In the genomic region with DNA sequence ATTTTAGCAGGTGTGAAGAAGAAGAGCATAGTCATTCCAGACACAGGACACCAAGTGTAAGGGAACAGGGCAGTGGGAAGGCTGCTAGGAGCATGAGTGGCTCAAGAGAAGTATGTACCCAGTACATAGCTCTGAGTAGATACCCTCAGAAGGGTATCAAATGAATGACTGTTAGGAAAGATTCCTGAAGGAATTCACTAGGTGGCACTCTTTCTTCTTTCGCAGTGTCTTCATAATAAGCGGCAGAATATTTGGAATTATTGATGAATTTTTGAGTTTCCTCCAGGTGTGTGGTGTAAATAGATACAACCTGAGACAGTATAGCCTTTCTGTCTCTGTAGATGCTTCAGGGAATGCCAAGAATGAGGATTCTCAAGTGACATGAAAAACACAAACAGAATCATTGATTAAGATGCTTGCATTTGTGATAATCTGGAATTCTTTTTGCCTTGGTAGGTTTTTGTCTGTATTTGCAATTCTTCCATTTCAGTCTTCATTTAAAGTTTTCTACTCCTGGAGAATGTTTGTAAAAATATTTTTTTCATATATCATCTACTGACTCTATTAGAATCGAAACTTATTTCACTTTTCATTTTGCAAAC, we compare ENCODE assay signal across 9 cellular contexts.
A peak's percentile ranks its signal among the peaks of the same experiment; 100 is the strongest.
DNase-seq lines count a peak whose midpoint lies in the region; ATAC-seq and TF ChIP-seq lines count a peak whose summit lies in the region.
"Had no signal": no experiment of that assay in that cellular context is flagged by ENCODE, and none has a peak within 500 bp of the region (broad histone marks: within the 10 kb centered on the region; RNA-seq: fewer than 3 reads in every experiment).

No MANE protein-coding gene starts in this region.

- H3K27ac ChIP-seq in KMS-11 (no peak overlapping the region), tibial nerve (no peak overlapping the region)
- H3K27ac ChIP-seq in CD4-positive, alpha-beta memory T cell (ENCODE audit: low read depth, low read length): no peak overlapping the region

- DNase-seq in EL: peak; percentile 14
- DNase-seq in astrocyte of the hippocampus (ENCODE audit: low read depth, low spot score): peak; percentile 22
- DNase-seq in middle frontal gyrus (ENCODE audit: extremely low spot score, low spot score): peak; percentile 8
- no peak for DNase-seq in tibial nerve (ENCODE audit: low spot score in 2 of 2)
- DNase-seq in SK-N-DZ (ENCODE audit: low spot score): no peak
- no peak for DNase-seq in CD4-positive, alpha-beta memory T cell
- DNase-seq: activated CD4-positive, alpha-beta memory T cell treated with anti-CD3 and anti-CD28 coated beads, Interleukin-2, amount 10 ng/mL, durations not matched to agents 7 days and 5 days had no signal

- no peaks in the 10 kb centered on the region for H3K4me1 ChIP-seq in KMS-11 (ENCODE audit: low read depth, poor library complexity, severe bottlenecking)
- H3K4me1 ChIP-seq in tibial nerve: no peaks in the 10 kb centered on the region
- H3K4me1 ChIP-seq in CD4-positive, alpha-beta memory T cell (ENCODE audit: insufficient read depth, low read length): no peaks in the 10 kb centered on the region

- no peak overlapping the region for H3K4me2 ChIP-seq in KMS-11

- no peaks in the 10 kb centered on the region for H3K27me3 Mint-ChIP-seq in CD4-positive, alpha-beta memory T cell
- H3K27me3 Mint-ChIP-seq: activated CD4-positive, alpha-beta memory T cell treated with anti-CD3 and anti-CD28 coated beads, Interleukin-2, amount 10 ng/mL, durations not matched to agents 7 days and 5 days had no signal

- no peak overlapping the region for H2AFZ ChIP-seq in KMS-11 (ENCODE audit: low read depth)

- TF ChIP-seq CTCF in KMS-11 (conservative IDR thresholded peaks at IDR 0.05; ENCODE audit: low read depth, low read length): 0 out of 2 replicates have a peak, but pooled peaks have one; percentile 17
- peak in 1 of 5 experiments; percentile 10 for TF ChIP-seq CTCF in tibial nerve (IDR thresholded peaks at IDR 0.05)

- intact Hi-C loops in CD4-positive, alpha-beta memory T cell (cut with micrococcal nuclease): no loop called here

- H4K20me1 ChIP-seq in KMS-11 (ENCODE audit: insufficient read depth): no peaks in the 10 kb centered on the region

- H3K27me3 ChIP-seq in KMS-11 (ENCODE audit: insufficient read depth, low read depth): no peaks in the 10 kb centered on the region
- no peaks in the 10 kb centered on the region for H3K27me3 ChIP-seq in tibial nerve
- H3K27me3 ChIP-seq in CD4-positive, alpha-beta memory T cell (ENCODE audit: insufficient read depth, low read length): no peaks in the 10 kb centered on the region

- H3K4me3 Mint-ChIP-seq in CD4-positive, alpha-beta memory T cell: no peak overlapping the region
- H3K4me3 Mint-ChIP-seq: activated CD4-positive, alpha-beta memory T cell treated with anti-CD3 and anti-CD28 coated beads, Interleukin-2, amount 10 ng/mL, durations not matched to agents 7 days and 5 days had no signal

- TF ChIP-seq EP300 in tibial nerve (IDR thresholded peaks at IDR 0.05): no peak

- H3K36me3 Mint-ChIP-seq in CD4-positive, alpha-beta memory T cell: no peaks in the 10 kb centered on the region

- H3K9me3 ChIP-seq in tibial nerve: peaks cover 0 to 10% (median 0%) of the 10 kb centered on the region in 4 donors
- H3K9me3 ChIP-seq in CD4-positive, alpha-beta memory T cell (ENCODE audit: control insufficient read depth in 1 of 2, low read length in 2 of 2): no peaks in the 10 kb centered on the region

- CTCF ChIA-PET in CD4-positive, alpha-beta memory T cell (lab: Charles Lee; ENCODE audit: partially characterized antibody): no interaction called here

- no peak for ATAC-seq in HG02678 (IDR thresholded peaks at IDR 0.05; ENCODE audit: unreplicated experiment)

- H3K4me3 ChIP-seq in KMS-11 (IDR thresholded peaks at IDR 0.05; ENCODE audit: insufficient read depth, low read depth, low read length) (no peak overlapping the region), tibial nerve (no peak overlapping the region)
- H3K4me3 ChIP-seq in CD4-positive, alpha-beta memory T cell (ENCODE audit: low read length in 2 of 2): no peak overlapping the region

- no peaks in the 10 kb centered on the region for H3K36me3 ChIP-seq in KMS-11 (ENCODE audit: insufficient read depth)
- no peaks in the 10 kb centered on the region for H3K36me3 ChIP-seq in tibial nerve
- H3K36me3 ChIP-seq in CD4-positive, alpha-beta memory T cell (ENCODE audit: insufficient read depth, low read length): no peaks in the 10 kb centered on the region

- POLR2A ChIA-PET in CD4-positive, alpha-beta memory T cell (lab: Charles Lee; ENCODE audit: partially characterized antibody): no interaction called here

- no peak overlapping the region for H3K9ac ChIP-seq in KMS-11

- no peaks in the 10 kb centered on the region for H3K4me1 Mint-ChIP-seq in CD4-positive, alpha-beta memory T cell
- H3K4me1 Mint-ChIP-seq: activated CD4-positive, alpha-beta memory T cell treated with anti-CD3 and anti-CD28 coated beads, Interleukin-2, amount 10 ng/mL, durations not matched to agents 7 days and 5 days had no signal

- peaks cover 3 to 18% (median 7%) of the 10 kb centered on the region in 8 donors for H3K9me3 Mint-ChIP-seq in CD4-positive, alpha-beta memory T cell

- no peak for TF ChIP-seq POLR2A in tibial nerve (IDR thresholded peaks at IDR 0.05)

- H3K27ac Mint-ChIP-seq in CD4-positive, alpha-beta memory T cell: no peak overlapping the region
- H3K27ac Mint-ChIP-seq: activated CD4-positive, alpha-beta memory T cell treated with anti-CD3 and anti-CD28 coated beads, Interleukin-2, amount 10 ng/mL, durations not matched to agents 7 days and 5 days had no signal

- no peaks in the 10 kb centered on the region for H3K79me2 ChIP-seq in KMS-11 (ENCODE audit: insufficient read depth, low read depth)

- WGBS in tibial nerve, 2 donors: 50 to 53% methylated on average over 3 of the region's 3 CpGs

Comparison
In these comparisons a context has a peak if more than half of its experiments do, and no peak if none do; other contexts are left out.
1. DNase-seq: peak in EL (single experiment), astrocyte of the hippocampus (single experiment) and middle frontal gyrus (single experiment); none in tibial nerve (0 of 2), SK-N-DZ (single experiment) and CD4-positive, alpha-beta memory T cell (0 of 5).